Comparison of ENCODE assay signal across 17 cellular contexts in the genomic region with DNA sequence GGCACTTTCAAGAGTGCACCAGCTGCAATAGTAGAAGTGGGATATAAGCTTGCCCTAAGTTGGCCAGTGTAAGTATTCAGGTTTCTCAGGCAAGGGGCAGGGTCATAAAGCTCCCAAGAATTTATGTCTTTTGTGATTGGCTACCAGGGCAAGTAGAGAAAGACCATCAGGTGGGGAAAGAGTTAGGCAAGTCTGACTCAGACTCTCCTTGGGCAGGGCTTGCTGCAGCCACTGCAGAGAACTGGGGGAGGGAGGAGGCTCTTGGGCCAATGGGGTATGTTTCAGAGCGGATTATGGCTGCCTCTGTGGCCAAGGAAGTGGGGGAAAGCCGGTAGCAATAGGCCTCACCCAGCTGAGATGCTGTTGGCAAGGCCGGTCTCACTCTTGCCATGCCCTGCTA.
"Had no signal": no experiment of that assay in that cellular context is flagged by ENCODE, and none has a peak within 500 bp of the region (broad histone marks: within the 10 kb centered on the region; RNA-seq: fewer than 3 reads in every experiment).

No MANE protein-coding gene starts in this region.

- H3K4me1 Mint-ChIP-seq: activated B cell treated with CpG ODN at 0.5 μM for 24 hours, neural crest cell had no signal

- H3K9me3 Mint-ChIP-seq: activated B cell treated with CpG ODN at 0.5 μM for 24 hours; activated naive CD4-positive, alpha-beta T cell treated with anti-CD3 and anti-CD28 coated beads, Interleukin-2, amount 50 U/mL, for 72 hours; activated T-cell treated with anti-CD3 and anti-CD28 coated beads, Interleukin-2, amount 50 U/mL, for 72 hours; effector memory CD8-positive, alpha-beta T cell had no signal

- H3K36me3 ChIP-seq: brain microvascular endothelial cell, ovary, upper lobe of left lung had no signal

- H3K9me3 ChIP-seq: ovary, upper lobe of left lung had no signal

- H3K27ac ChIP-seq: brain microvascular endothelial cell, ovary, upper lobe of left lung had no signal

- H3K36me3 Mint-ChIP-seq: activated naive CD4-positive, alpha-beta T cell treated with anti-CD3 and anti-CD28 coated beads, Interleukin-2, amount 50 U/mL, for 72 hours had no signal

- H3K27ac Mint-ChIP-seq: activated B cell treated with CpG ODN at 0.5 μM for 24 hours; activated naive CD4-positive, alpha-beta T cell treated with anti-CD3 and anti-CD28 coated beads, Interleukin-2, amount 50 U/mL, for 72 hours; activated T-cell treated with anti-CD3 and anti-CD28 coated beads, Interleukin-2, amount 50 U/mL, for 72 hours; effector memory CD8-positive, alpha-beta T cell; T-helper 17 cell had no signal

- H3K4me3 Mint-ChIP-seq: activated B cell treated with CpG ODN at 0.5 μM for 24 hours; activated T-cell treated with anti-CD3 and anti-CD28 coated beads, Interleukin-2, amount 50 U/mL, for 72 hours; effector memory CD8-positive, alpha-beta T cell; neural crest cell; T-helper 17 cell had no signal

- H3K4me3 ChIP-seq: ovary, upper lobe of left lung had no signal

- H3K27me3 ChIP-seq: brain microvascular endothelial cell, ovary, upper lobe of left lung had no signal

- DNase-seq: activated B cell treated with CpG ODN at 0.5 μM for 24 hours; activated CD4-positive, alpha-beta T cell treated with anti-CD3 and anti-CD28 coated beads for 48 hours; activated CD8-positive, alpha-beta memory T cell treated with anti-CD3 and anti-CD28 coated beads, Interleukin-2, amount 50 U/mL, for 48 hours; activated gamma-delta T cell; activated T-cell treated with anti-CD3 and anti-CD28 coated beads, Interleukin-2, amount 50 U/mL, for 72 hours; brain microvascular endothelial cell; cerebellar nuclear complex; dermis blood vessel endothelial cell; effector memory CD8-positive, alpha-beta T cell; left colon; ovary; stimulated activated CD4-positive, alpha-beta T cell treated with anti-CD3 and anti-CD28 coated beads, Interleukin-4, amount 100 ng/mL, for 1 hour; stimulated activated naive CD4-positive, alpha-beta T cell treated with Interleukin-2 at 50 U/mL for 16 hours; T-helper 17 cell; upper lobe of left lung had no signal

- ATAC-seq: activated naive CD4-positive, alpha-beta T cell treated with anti-CD3 and anti-CD28 coated beads, Interleukin-2, amount 50 U/mL, for 72 hours; activated T-cell treated with anti-CD3 and anti-CD28 coated beads, Interleukin-2, amount 50 U/mL, for 72 hours; effector memory CD8-positive, alpha-beta T cell; left colon; T-helper 17 cell had no signal
